Comparison of ENCODE assay signal across 10 cellular contexts in genomic region chr16:11354407-11354732, GRCh38. TPM values are rescaled to one million over a fixed set of nuclear protein-coding genes. Genes with fewer than 3 reads are reported as not detected.
DNase-seq lines count a peak whose midpoint lies in the region; ATAC-seq and TF ChIP-seq lines count a peak whose summit lies in the region.
"Had no signal": no experiment of that assay in that cellular context is flagged by ENCODE, and none has a peak within 500 bp of the region (broad histone marks: within the 10 kb centered on the region; RNA-seq: fewer than 3 reads in every experiment).

No MANE protein-coding gene starts in this region.

- no peaks in the 10 kb centered on the region for H3K27me3 ChIP-seq in uterus

- H3K9me3 ChIP-seq in uterus: no peaks in the 10 kb centered on the region
- H3K9me3 ChIP-seq in mucosa of descending colon: no peaks in the 10 kb centered on the region
- H3K9me3 ChIP-seq: heart left ventricle had no signal

- CTCF ChIA-PET in activated CD8-positive, alpha-beta T cell treated with anti-CD3 and anti-CD28 coated beads, Interleukin-2, amount 10 ng/mL, durations not matched to agents 7 days and 5 days (lab: Charles Lee): interaction anchor here (0.7 to 3.6 kb wide), 27 partner anchors 8 to 401 kb away, joined by 3 to 99 read pairs (median 4); partner anchors contain the start of gene SOCS1

- no peak for TF ChIP-seq POLR2A in uterus (IDR thresholded peaks at IDR 0.05)

- peak; percentile 16 to 20 for ATAC-seq in activated T-cell treated with anti-CD3 and anti-CD28 coated beads, Interleukin-2, amount 50 U/mL, for 4 hours
- peak; percentile 23 for ATAC-seq in HG03039 (IDR thresholded peaks at IDR 0.05; ENCODE audit: unreplicated experiment)
- peak; percentile 52 for ATAC-seq in activated CD8-positive, alpha-beta T cell treated with anti-CD3 and anti-CD28 coated beads, Interleukin-2, amount 10 ng/mL, durations not matched to agents 7 days and 5 days
- ATAC-seq in mucosa of descending colon: no peak
- ATAC-seq: heart left ventricle had no signal

- H3K36me3 ChIP-seq in uterus (no peaks in the 10 kb centered on the region), mucosa of descending colon (ENCODE audit: low read depth) (no peaks in the 10 kb centered on the region)
- H3K36me3 ChIP-seq: heart left ventricle had no signal

- peaks cover 8% of the 10 kb centered on the region for H3K27me3 Mint-ChIP-seq in activated T-cell treated with anti-CD3 and anti-CD28 coated beads, Interleukin-2, amount 50 U/mL, for 4 hours (ENCODE audit: low read depth)
- H3K27me3 Mint-ChIP-seq in activated CD8-positive, alpha-beta T cell treated with anti-CD3 and anti-CD28 coated beads, Interleukin-2, amount 10 ng/mL, durations not matched to agents 7 days and 5 days (ENCODE audit: low read depth): no peaks in the 10 kb centered on the region
- H3K27me3 Mint-ChIP-seq: progenitor cell of endocrine pancreas had no signal

- no peak for DNase-seq in activated T-cell treated with anti-CD3 and anti-CD28 coated beads, Interleukin-2, amount 50 U/mL, for 4 hours
- no peak for DNase-seq in activated T-cell treated with anti-CD3 and anti-CD28 coated beads, Interleukin-2, amount 50 U/mL, for 1 hour
- DNase-seq in activated CD8-positive, alpha-beta T cell treated with anti-CD3 and anti-CD28 coated beads, Interleukin-2, amount 10 ng/mL, durations not matched to agents 7 days and 5 days: no peak
- no peak for DNase-seq in uterus
- no peak for DNase-seq in foreskin melanocyte
- no peak for DNase-seq in SHP77 (lab: John Stamatoyannopoulos, UW)
- DNase-seq in mucosa of descending colon: no peak
- DNase-seq: heart left ventricle had no signal

- H3K27ac Mint-ChIP-seq in activated CD8-positive, alpha-beta T cell treated with anti-CD3 and anti-CD28 coated beads, Interleukin-2, amount 10 ng/mL, durations not matched to agents 7 days and 5 days: peak overlapping the region; percentile 94
- H3K27ac Mint-ChIP-seq: progenitor cell of endocrine pancreas had no signal

- intact Hi-C loops in uterus (cut with DNase I; ENCODE audit: low total_unique reads) (no loop called here), mucosa of descending colon (cut with DNase I, micrococcal nuclease) (loop anchor here in 1 of 2 donors (10.0 kb wide), 1 partner anchor 90 kb away; the partner anchor contains the start of gene TNP2)

- TF ChIP-seq CTCF in uterus (IDR thresholded peaks at IDR 0.05): no peak
- TF ChIP-seq CTCF in mucosa of descending colon (IDR thresholded peaks at IDR 0.05): no peak

- POLR2A ChIA-PET in activated CD8-positive, alpha-beta T cell treated with anti-CD3 and anti-CD28 coated beads, Interleukin-2, amount 10 ng/mL, durations not matched to agents 7 days and 5 days (lab: Charles Lee): interaction anchor here (0.6 to 3.7 kb wide), 11 partner anchors 8 to 250 kb away, joined by 3 to 64 read pairs (median 4); partner anchors contain the start of gene SOCS1

- peak overlapping the region; percentile 29 for H3K4me3 Mint-ChIP-seq in activated T-cell treated with anti-CD3 and anti-CD28 coated beads, Interleukin-2, amount 50 U/mL, for 4 hours
- H3K4me3 Mint-ChIP-seq in activated CD8-positive, alpha-beta T cell treated with anti-CD3 and anti-CD28 coated beads, Interleukin-2, amount 10 ng/mL, durations not matched to agents 7 days and 5 days: peak overlapping the region; percentile 76

- H3K27ac ChIP-seq in uterus: peak overlapping the region; percentile 67 to 68

- H3K4me1 ChIP-seq in uterus (peaks cover 0 to 14% of the 10 kb centered on the region in 2 donors), mucosa of descending colon (ENCODE audit: low read depth) (peaks cover 13% of the 10 kb centered on the region)

- no peaks in the 10 kb centered on the region for H3K36me3 Mint-ChIP-seq in activated T-cell treated with anti-CD3 and anti-CD28 coated beads, Interleukin-2, amount 50 U/mL, for 4 hours (ENCODE audit: insufficient read depth)
- H3K36me3 Mint-ChIP-seq in activated CD8-positive, alpha-beta T cell treated with anti-CD3 and anti-CD28 coated beads, Interleukin-2, amount 10 ng/mL, durations not matched to agents 7 days and 5 days (ENCODE audit: low read depth): peaks cover 64% of the 10 kb centered on the region

- no peaks in the 10 kb centered on the region for H3K9me3 Mint-ChIP-seq in activated T-cell treated with anti-CD3 and anti-CD28 coated beads, Interleukin-2, amount 50 U/mL, for 4 hours
- H3K9me3 Mint-ChIP-seq in activated CD8-positive, alpha-beta T cell treated with anti-CD3 and anti-CD28 coated beads, Interleukin-2, amount 10 ng/mL, durations not matched to agents 7 days and 5 days (ENCODE audit: insufficient read depth): no peaks in the 10 kb centered on the region

- peaks cover 50% of the 10 kb centered on the region for H3K4me1 Mint-ChIP-seq in activated T-cell treated with anti-CD3 and anti-CD28 coated beads, Interleukin-2, amount 50 U/mL, for 4 hours (ENCODE audit: low read depth)
- H3K4me1 Mint-ChIP-seq in activated CD8-positive, alpha-beta T cell treated with anti-CD3 and anti-CD28 coated beads, Interleukin-2, amount 10 ng/mL, durations not matched to agents 7 days and 5 days (ENCODE audit: low read depth): peaks cover 89% of the 10 kb centered on the region

- H3K4me3 ChIP-seq in uterus (no peak overlapping the region), mucosa of descending colon (no peak overlapping the region)
- H3K4me3 ChIP-seq: heart left ventricle had no signal

RNA-seq across cellular contexts. Expression of gene RMI2, which starts 9.1 kb away (rescaled TPM):
- total RNA-seq in activated T-cell treated with anti-CD3 and anti-CD28 coated beads, Interleukin-2, amount 50 U/mL, for 4 hours: 10 to 100 TPM in 2 of 3 donors, 1 to 10 TPM in 1; 5.5 to 12.9 (median 12.8) TPM
- total RNA-seq in activated CD8-positive, alpha-beta T cell treated with anti-CD3 and anti-CD28 coated beads, Interleukin-2, amount 10 ng/mL, durations not matched to agents 7 days and 5 days: 10 to 100 TPM; 65.6 to 67.0 TPM
- total RNA-seq in uterus: 10 to 100 TPM in 1 of 4 donors, under 1 TPM in 1, not detected in 2; 0.49 to 15.3 TPM
- total RNA-seq in mucosa of descending colon: 10 to 100 TPM in 1 of 3 donors, 1 to 10 TPM in 2; 2.1 to 12.1 (median 7.0) TPM

Comparison
In these comparisons a context has a peak if more than half of its experiments do, and no peak if none do; other contexts are left out.
1. RNA of gene RMI2, which starts 9.1 kb away (total RNA-seq): 65.6 to 67.0 TPM in activated CD8-positive, alpha-beta T cell treated with anti-CD3 and anti-CD28 coated beads, Interleukin-2, amount 10 ng/mL, durations not matched to agents 7 days and 5 days; 5.5 to 12.9 TPM in activated T-cell treated with anti-CD3 and anti-CD28 coated beads, Interleukin-2, amount 50 U/mL, for 4 hours, 2.1 to 12.1 TPM in mucosa of descending colon and 0.49 to 15.3 TPM in uterus; every median in the first group is over 4 times any median in the second.